ENCODE assay signal across 8 cellular contexts in genomic region chr15:52680041-52680391, GRCh38. TPM values are rescaled to one million over a fixed set of nuclear protein-coding genes. Genes with fewer than 3 reads are reported as not detected.
DNase-seq lines count a peak whose midpoint lies in the region; ATAC-seq lines count a peak whose summit lies in the region.

No MANE protein-coding gene starts in this region.

- peaks cover 6% of the 10 kb centered on the region; the same call in 1 of the 2 replicates for H3F3A ChIP-seq in GM23248 (ENCODE audit: insufficient read depth)

- H3K9me2 ChIP-seq in GM23248 (ENCODE audit: insufficient read depth), result no peaks in the 10 kb centered on the region

- 0 to 3% methylated on average over 3 of the region's 3 CpGs for WGBS in GM23248 (ENCODE audit: low coverage in 1 of 2, low lambda C conversion rate in 2 of 2, missing lambda C conversion rate in 2 of 2), 2 experiments
- 21% methylated on average over 3 of the region's 3 CpGs for WGBS in urinary bladder

- no peaks in the 10 kb centered on the region for H3K9me3 ChIP-seq in GM23248 (ENCODE audit: low read depth)

- H3K27me3 ChIP-seq in GM23248 (replicated peaks; ENCODE audit: insufficient read depth), result no peaks in the 10 kb centered on the region

- peak overlapping the region; percentile 98 for H3K4me3 ChIP-seq in GM23248
- H3K4me3 ChIP-seq in urinary bladder (ENCODE audit: low read depth, low read length), result peak overlapping the region; percentile 93

- peak overlapping the region; percentile 87 for H2AFZ ChIP-seq in GM23248

- H3K27ac ChIP-seq in GM23248 (peak overlapping the region; percentile 91), urinary bladder (ENCODE audit: low read depth) (peak overlapping the region; percentile 73)

- peak; percentile 18 for DNase-seq in A172 (ENCODE audit: low spot score)
- peak; percentile 72 for DNase-seq in GM23248
- DNase-seq in amniotic epithelial cell (ENCODE audit: low read depth), result peak; percentile 16
- DNase-seq in kidney tubule cell (ENCODE audit: low spot score), result peak; percentile 4
- no peak for DNase-seq in activated gamma-delta T cell treated with Interleukin-2 at 50 U/mL for 16 hours

- H4K20me1 ChIP-seq in GM23248 (ENCODE audit: insufficient read depth), result no peaks in the 10 kb centered on the region

- peaks cover 12% of the 10 kb centered on the region; the same call in 1 of the 2 replicates for H3K4me1 ChIP-seq in GM23248 (ENCODE audit: insufficient read depth)
- no peaks in the 10 kb centered on the region for H3K4me1 ChIP-seq in urinary bladder (ENCODE audit: insufficient read depth)

- H3K9ac ChIP-seq in GM23248, result peak overlapping the region; percentile 89

- in situ Hi-C loops in GM23248 (cut with MboI), result no loop called here

- peak overlapping the region; percentile 80 for H3K4me2 ChIP-seq in GM23248 (ENCODE audit: unreplicated experiment)

- H3K36me3 ChIP-seq in GM23248 (ENCODE audit: low read depth) (0 out of 2 replicates have a peak, but pooled peaks cover 11% of the 10 kb centered on the region), urinary bladder (ENCODE audit: insufficient read depth) (no peaks in the 10 kb centered on the region)

- peaks cover 31% of the 10 kb centered on the region for H3K79me2 ChIP-seq in GM23248 (ENCODE audit: insufficient read depth)

- ATAC-seq in GM18870 (IDR thresholded peaks at IDR 0.05; ENCODE audit: unreplicated experiment), result no peak
- ATAC-seq in HG02571 (IDR thresholded peaks at IDR 0.05; ENCODE audit: unreplicated experiment), result no peak

RNA-seq across cellular contexts. Expression of gene ATOSA, which starts 0.8 kb away (rescaled TPM):
- 8.0 and 9.0 TPM in 2 replicates for total RNA-seq in A172 (2014; rRNA removed; shearing (Covaris generic))
- 10.0 and 11.0 TPM in 2 replicates for total RNA-seq in GM23248 (2014; rRNA removed; shearing (Covaris generic))
- 6.1 and 6.3 TPM in 2 replicates for polyA plus RNA-seq in GM23248 (2016; fragmentation: Nextera tagmentation; extraction: Ambion mirVana)
- total RNA-seq in urinary bladder, result 101 TPM
- polyA plus RNA-seq in urinary bladder, result 24.1 TPM
